ENCODE assay signal across 33 cellular contexts in the genomic region with DNA sequence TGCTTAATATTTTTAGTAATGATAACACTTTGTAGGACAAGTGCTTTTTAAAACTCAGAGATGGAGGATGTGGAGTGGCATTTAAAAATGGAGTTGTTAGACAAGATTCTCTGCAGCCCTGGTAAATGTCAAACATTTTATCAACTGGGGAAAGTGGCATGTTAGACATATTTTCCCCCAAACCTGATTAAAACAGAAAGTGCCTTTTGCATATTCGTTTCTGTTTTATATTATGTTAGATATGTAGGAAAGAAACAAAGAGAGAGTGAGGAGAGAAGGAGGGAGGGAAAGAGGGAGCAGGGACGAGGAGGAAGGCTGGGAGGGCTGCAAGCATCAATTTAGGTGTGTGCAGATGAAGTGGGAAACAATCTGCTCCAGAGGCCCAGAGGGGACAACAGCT.
"Had no signal": no experiment of that assay in that cellular context is flagged by ENCODE, and none has a peak within 500 bp of the region (broad histone marks: within the 10 kb centered on the region; RNA-seq: fewer than 3 reads in every experiment).

No MANE protein-coding gene starts in this region.

- H3K27me3 Mint-ChIP-seq: activated B cell treated with CpG ODN at 0.5 μM for 24 hours; activated CD4-positive, alpha-beta T cell treated with anti-CD3 and anti-CD28 coated beads, Interleukin-2, amount 10 ng/mL, durations not matched to agents 24 days and 14 days; activated naive CD8-positive, alpha-beta T cell treated with anti-CD3 and anti-CD28 coated beads for 36 hours had no signal

- H3K27ac Mint-ChIP-seq: activated B cell treated with CpG ODN at 0.5 μM for 24 hours; activated CD4-positive, alpha-beta memory T cell treated with anti-CD3 and anti-CD28 coated beads for 36 hours; activated CD4-positive, alpha-beta T cell treated with anti-CD3 and anti-CD28 coated beads, Interleukin-2, amount 10 ng/mL, durations not matched to agents 24 days and 14 days; activated CD8-positive, alpha-beta T cell treated with anti-CD3 and anti-CD28 coated beads for 36 hours; activated naive CD4-positive, alpha-beta T cell treated with anti-CD3 and anti-CD28 coated beads for 36 hours; activated naive CD4-positive, alpha-beta T cell treated with anti-CD3 and anti-CD28 coated beads, Interleukin-2, amount 50 U/mL, for 72 hours; activated naive CD8-positive, alpha-beta T cell treated with anti-CD3 and anti-CD28 coated beads for 36 hours; activated T-cell treated with anti-CD3 and anti-CD28 coated beads, Interleukin-2, amount 50 U/mL, for 72 hours; activated T-helper 1 cell treated with anti-CD3 and anti-CD28 coated beads, Interleukin-12 subunit alpha, Interleukin-12 subunit beta, Interleukin-2, Interleukin-4 antibody, amounts not matched to agents 30 ng/mL and 10 ng/mL and 1 ng/mL, durations not matched to agents 14 hours and 24 hours and 36 hours; activated T-helper 17 cell treated with anti-CD3 and anti-CD28 coated beads, Interleukin-2, amount 50 U/mL, for 72 hours; T-helper 1 cell treated with Interleukin-12 subunit alpha and Interleukin-12 subunit beta and Interleukin-4 antibody, amounts not matched to agents 30 μg/mL and 1 μg/mL, for 36 hours; T-helper 2 cell treated with Interferon-gamma antibody and Interleukin-4, amounts not matched to agents 5 μg/mL and 100 μg/mL, for 36 hours had no signal

- DNase-seq: activated B cell treated with CpG ODN at 0.5 μM for 24 hours; activated CD4-positive, alpha-beta memory T cell treated with anti-CD3 and anti-CD28 coated beads for 36 hours; activated CD4-positive, alpha-beta T cell treated with anti-CD3 and anti-CD28 coated beads for 4 hours; activated CD4-positive, alpha-beta T cell treated with anti-CD3 and anti-CD28 coated beads, Interleukin-2, amount 10 ng/mL, durations not matched to agents 24 days and 14 days; activated CD4-positive, alpha-beta T cell treated with anti-CD3 and anti-CD28 coated beads, Interleukin-2, amount 50 U/mL, for 1 hour; activated CD4-positive, alpha-beta T cell treated with anti-CD3 and anti-CD28 coated beads, Interleukin-2, amount 50 U/mL, for 4 hours; activated CD4-positive, CD25-positive, alpha-beta regulatory T cell treated with anti-CD3 and anti-CD28 coated beads, Interleukin-2, amount 50 U/mL, for 72 hours; activated CD8-positive, alpha-beta memory T cell treated with anti-CD3 and anti-CD28 coated beads, Interleukin-2, amount 50 U/mL, for 4 hours; activated CD8-positive, alpha-beta T cell treated with anti-CD3 and anti-CD28 coated beads for 36 hours; activated effector memory CD4-positive, alpha-beta T cell treated with anti-CD3 and anti-CD28 coated beads, Interleukin-2, amount 50 U/mL, for 16 hours; activated gamma-delta T cell treated with Interleukin-2 at 50 U/mL for 16 hours; activated naive CD4-positive, alpha-beta T cell; activated naive CD4-positive, alpha-beta T cell treated with anti-CD3 and anti-CD28 coated beads for 36 hours; activated naive CD4-positive, alpha-beta T cell treated with anti-CD3 and anti-CD28 coated beads, Interleukin-2, amount 50 U/mL, for 16 hours; activated naive CD8-positive, alpha-beta T cell treated with anti-CD3 and anti-CD28 coated beads for 36 hours; activated T-cell treated with anti-CD3 and anti-CD28 coated beads for 4 hours; activated T-cell treated with anti-CD3 and anti-CD28 coated beads, Interleukin-2, amount 50 U/mL, for 1 hour; activated T-cell treated with anti-CD3 and anti-CD28 coated beads, Interleukin-2, amount 50 U/mL, for 4 hours; activated T-cell treated with anti-CD3 and anti-CD28 coated beads, Interleukin-2, amount 50 U/mL, for 72 hours; adrenal gland; amniotic stem cell; aorta; body of pancreas; brain microvascular endothelial cell; central memory CD4-positive, alpha-beta T cell; T-helper 1 cell; T-helper 2 cell; T-helper 9 cell had no signal

- ATAC-seq: activated CD8-positive, alpha-beta T cell treated with anti-CD3 and anti-CD28 coated beads for 36 hours; activated naive CD4-positive, alpha-beta T cell treated with anti-CD3 and anti-CD28 coated beads, Interleukin-2, amount 50 U/mL, for 72 hours; activated T-cell treated with anti-CD3 and anti-CD28 coated beads, Interleukin-2, amount 50 U/mL, for 4 hours; activated T-cell treated with anti-CD3 and anti-CD28 coated beads, Interleukin-2, amount 50 U/mL, for 72 hours; activated T-helper 17 cell treated with anti-CD3 and anti-CD28 coated beads, Interleukin-2, amount 50 U/mL, for 72 hours; body of pancreas had no signal

- H3K36me3 Mint-ChIP-seq: activated naive CD8-positive, alpha-beta T cell treated with anti-CD3 and anti-CD28 coated beads for 36 hours had no signal

- H3K4me1 Mint-ChIP-seq: activated B cell treated with CpG ODN at 0.5 μM for 24 hours; activated CD4-positive, alpha-beta T cell treated with anti-CD3 and anti-CD28 coated beads, Interleukin-2, amount 10 ng/mL, durations not matched to agents 24 days and 14 days; activated naive CD8-positive, alpha-beta T cell treated with anti-CD3 and anti-CD28 coated beads for 36 hours; activated T-helper 17 cell treated with anti-CD3 and anti-CD28 coated beads, Interleukin-2, amount 50 U/mL, for 72 hours had no signal

- H3K4me3 Mint-ChIP-seq: activated B cell treated with CpG ODN at 0.5 μM for 24 hours; activated CD4-positive, alpha-beta memory T cell treated with anti-CD3 and anti-CD28 coated beads for 36 hours; activated CD4-positive, alpha-beta T cell treated with anti-CD3 and anti-CD28 coated beads, Interleukin-2, amount 10 ng/mL, durations not matched to agents 24 days and 14 days; activated CD8-positive, alpha-beta T cell treated with anti-CD3 and anti-CD28 coated beads for 36 hours; activated naive CD4-positive, alpha-beta T cell treated with anti-CD3 and anti-CD28 coated beads for 36 hours; activated naive CD8-positive, alpha-beta T cell treated with anti-CD3 and anti-CD28 coated beads for 36 hours; activated T-cell treated with anti-CD3 and anti-CD28 coated beads, Interleukin-2, amount 50 U/mL, for 4 hours; activated T-cell treated with anti-CD3 and anti-CD28 coated beads, Interleukin-2, amount 50 U/mL, for 72 hours; activated T-helper 1 cell treated with anti-CD3 and anti-CD28 coated beads, Interleukin-12 subunit alpha, Interleukin-12 subunit beta, Interleukin-2, Interleukin-4 antibody, amounts not matched to agents 30 ng/mL and 10 ng/mL and 1 ng/mL, durations not matched to agents 14 hours and 24 hours and 36 hours; activated T-helper 17 cell treated with anti-CD3 and anti-CD28 coated beads, Interleukin-2, amount 50 U/mL, for 72 hours; T-helper 1 cell treated with Interleukin-12 subunit alpha and Interleukin-12 subunit beta and Interleukin-4 antibody, amounts not matched to agents 30 μg/mL and 1 μg/mL, for 36 hours; T-helper 2 cell treated with Interferon-gamma antibody and Interleukin-4, amounts not matched to agents 5 μg/mL and 100 μg/mL, for 36 hours had no signal
